ENCODE assay signal across 8 cellular contexts in genomic region chr4:38782452-38783108, GRCh38. TPM values are rescaled to one million over a fixed set of nuclear protein-coding genes. Genes with fewer than 3 reads are reported as not detected.
DNase-seq lines count a peak whose midpoint lies in the region; ATAC-seq, FAIRE-seq and TF ChIP-seq lines count a peak whose summit lies in the region.

Gene TLR10 (minus strand): TSS chr4:38782990. CDS start chr4:38775590, 7,400 bp downstream.

- H4K20me1 ChIP-seq in OCI-LY3 (ENCODE audit: insufficient read depth, low read length) (no peaks in the 10 kb centered on the region), keratinocyte (ENCODE audit: control insufficient read depth, extremely low read depth, insufficient read depth, low read length) (no peaks in the 10 kb centered on the region)

- no peak for TF ChIP-seq EP300 in stomach (IDR thresholded peaks at IDR 0.05)

- TF ChIP-seq POLR2A in stomach (IDR thresholded peaks at IDR 0.05) = no peak

- H3K9me1 ChIP-seq in keratinocyte (ENCODE audit: control insufficient read depth, extremely low read depth, insufficient read depth, low read length) = no peaks in the 10 kb centered on the region

- WGBS in stomach, 5 donors = 32 to 34% (median 33%) methylated on average over 12 of the region's 12 CpGs

- in situ Hi-C loops in brain microvascular endothelial cell (cut with HindIII; ENCODE audit: low pct_ligation_motif_present, low sequenced_read_pairs) = no loop called here

- dilution Hi-C loops in keratinocyte (cut with MboI; ENCODE audit: extremely low pct_ligation_motif_present, low sequenced_read_pairs) = no loop called here

- peak; percentile 54 for TF ChIP-seq CTCF in OCI-LY3 (IDR thresholded peaks at IDR 0.05; ENCODE audit: low read depth, low read length)
- TF ChIP-seq CTCF in brain microvascular endothelial cell (IDR thresholded peaks at IDR 0.05; ENCODE audit: low read depth, low read length, missing control alignments) = peak; percentile 67
- peak; percentile 37 to 54 (median 50) for TF ChIP-seq CTCF in keratinocyte (optimal IDR thresholded peaks at IDR 0.05 in 1 of 3, IDR thresholded peaks at IDR 0.05 in 1 of 3, conservative IDR thresholded peaks at IDR 0.05 in 1 of 3; ENCODE audit: extremely low read depth in 1 of 3, insufficient read depth in 2 of 3, low read length in 3 of 3)
- TF ChIP-seq CTCF in stomach (IDR thresholded peaks at IDR 0.05) = peak in 5 of 7 experiments; percentile 47 to 72 (median 64)

- peak; percentile 51 for ATAC-seq in GM21447 (IDR thresholded peaks at IDR 0.05; ENCODE audit: unreplicated experiment)

- peak; percentile 34 for FAIRE-seq in keratinocyte (lab: Jason Lieb, UNC)

- H3K4me2 ChIP-seq in OCI-LY3 (ENCODE audit: low read length) (peak within 1 kb of the TSS; percentile 93), keratinocyte (ENCODE audit: control insufficient read depth, extremely low read depth, insufficient read depth, low read depth, low read length) (no peak within 1 kb of the TSS)

- peak within 1 kb of the TSS; percentile 79 for H3K4me3 ChIP-seq in OCI-LY3 (ENCODE audit: low read length)
- no peak within 1 kb of the TSS for H3K4me3 ChIP-seq in brain microvascular endothelial cell (ENCODE audit: low read depth, low read length)
- no peak within 1 kb of the TSS for H3K4me3 ChIP-seq in keratinocyte (ENCODE audit: control insufficient read depth in 2 of 3, extremely low read depth in 1 of 3, insufficient read depth in 2 of 3, low read depth in 1 of 3, low read length in 3 of 3)
- no peak within 1 kb of the TSS for H3K4me3 ChIP-seq in stomach

- intact Hi-C loops in stomach (cut with DNase I; ENCODE audit: low total_unique reads) = no loop called here

- H3K9me3 ChIP-seq in OCI-LY3 (ENCODE audit: insufficient read depth, low read length) = peaks cover 24% of the 10 kb centered on the region
- no peaks in the 10 kb centered on the region for H3K9me3 ChIP-seq in keratinocyte (ENCODE audit: control insufficient read depth, low read depth, low read length)
- H3K9me3 ChIP-seq in stomach = no peaks in the 10 kb centered on the region

- H3K36me3 ChIP-seq in OCI-LY3 (replicated peaks; ENCODE audit: low read depth, low read length) = peaks cover 40% of the 10 kb centered on the region
- no peaks in the 10 kb centered on the region for H3K36me3 ChIP-seq in brain microvascular endothelial cell (replicated peaks)
- H3K36me3 ChIP-seq in keratinocyte (ENCODE audit: control insufficient read depth in 2 of 2, extremely low read depth in 1 of 2, insufficient read depth in 2 of 2, low read length in 2 of 2) = no peaks in the 10 kb centered on the region
- H3K36me3 ChIP-seq in stomach = no peaks in the 10 kb centered on the region

- H3K79me2 ChIP-seq in OCI-LY3 (ENCODE audit: low read length) = peaks cover 48% of the 10 kb centered on the region
- no peaks in the 10 kb centered on the region for H3K79me2 ChIP-seq in keratinocyte (ENCODE audit: control insufficient read depth, insufficient read depth, low read length)

- H2AFZ ChIP-seq in OCI-LY3 (ENCODE audit: low read depth, low read length) = peak within 1 kb of the TSS; percentile 43
- no peak within 1 kb of the TSS for H2AFZ ChIP-seq in keratinocyte (ENCODE audit: control insufficient read depth, low read length)

- H3K4me1 ChIP-seq in OCI-LY3 (ENCODE audit: low read length) = peaks cover 53% of the 10 kb centered on the region
- H3K4me1 ChIP-seq in keratinocyte (ENCODE audit: control insufficient read depth, extremely low read depth, insufficient read depth, low read length) = no peaks in the 10 kb centered on the region
- H3K4me1 ChIP-seq in stomach = peaks cover 0 to 12% (median 0%) of the 10 kb centered on the region in 4 donors

- DNase-seq in NCI-H446 (lab: John Stamatoyannopoulos, UW) = peak; percentile 1 to 23
- DNase-seq in NCI-H446 treated with DMSO at 0.1 percent for 48 hours (lab: John Stamatoyannopoulos, UW) = no peak
- DNase-seq in HT-29 (ENCODE audit: low spot score) = peak; percentile 67
- peak; percentile 40 for DNase-seq in brain microvascular endothelial cell
- DNase-seq in keratinocyte (ENCODE audit: low read depth, low spot score) = no peak
- peak; percentile 36 for DNase-seq in stomach

- no peaks in the 10 kb centered on the region for H3K27me3 ChIP-seq in OCI-LY3 (ENCODE audit: low read depth, low read length)
- H3K27me3 ChIP-seq in brain microvascular endothelial cell (replicated peaks) = no peaks in the 10 kb centered on the region
- no peaks in the 10 kb centered on the region for H3K27me3 ChIP-seq in keratinocyte (ENCODE audit: control insufficient read depth, extremely low read depth, insufficient read depth, low read length)
- no peaks in the 10 kb centered on the region for H3K27me3 ChIP-seq in stomach

- H3K27ac ChIP-seq in OCI-LY3 (ENCODE audit: low read length) (peak within 1 kb of the TSS; percentile 95), brain microvascular endothelial cell (no peak within 1 kb of the TSS), keratinocyte (ENCODE audit: control insufficient read depth, insufficient read depth, low read length) (no peak within 1 kb of the TSS), stomach (no peak within 1 kb of the TSS)

- peak within 1 kb of the TSS; percentile 92 for H3K9ac ChIP-seq in OCI-LY3 (ENCODE audit: low read length)
- no peak within 1 kb of the TSS for H3K9ac ChIP-seq in keratinocyte (ENCODE audit: control insufficient read depth, extremely low read depth, insufficient read depth, low read length)

RNA-seq across cellular contexts. Expression of gene TLR10, which starts in this region (rescaled TPM):
- total RNA-seq in HT-29 (2014; rRNA removed; shearing (Covaris generic)) = not detected in 2 replicates
- polyA plus RNA-seq in keratinocyte (0.01 to 0.23 TPM (median 0.05 TPM) in 3 replicates), stomach (under 1 TPM in 2 of 3 donors, not detected in 1; 0.15 to 0.60 TPM)
- 1.3 TPM for polyA plus RNA-seq in keratinocyte (2011; ENCODE audit: low read depth)
- polyA plus RNA-seq in keratinocyte (2011; cell fraction: cytosol; rRNA removed) = 0.13 TPM in 1 of 2 replicates, not detected in the other
- polyA plus RNA-seq in keratinocyte (2011; cell fraction: nucleus; rRNA removed) = 0.11 and 0.13 TPM in 2 replicates
- polyA plus RNA-seq in keratinocyte (2012; ENCODE audit: low replicate concordance) = 0.83 TPM in 1 of 2 replicates, not detected in the other
- polyA minus RNA-seq in keratinocyte = 0.06 TPM in 1 of 3 replicates, not detected in the others
- polyA minus RNA-seq in keratinocyte (2011; cell fraction: cytosol; rRNA and poly(A)+ RNA removed) = not detected
- polyA minus RNA-seq in keratinocyte (2011; cell fraction: nucleus; rRNA and poly(A)+ RNA removed) = 0.39 and 0.42 TPM in 2 replicates
- total RNA-seq in stomach = 1 to 10 TPM in 1 of 5 donors, under 1 TPM in 1, not detected in 3; 0.72 to 1.1 TPM

Comparison
In these comparisons a context has a peak if more than half of its experiments do, and no peak if none do; other contexts are left out.
1. DNase-seq: peak in NCI-H446 (2 of 2), brain microvascular endothelial cell (single experiment) and stomach (single experiment); none in NCI-H446 treated with DMSO at 0.1 percent for 48 hours (single experiment) and keratinocyte (single experiment).
2. Peak in DNase-seq in HT-29; RNA of the gene not detected or under 1 TPM.
3. Peak in every context shown above with its lines, with median percentiles within 50 percentile points of each other: CTCF ChIP-seq.